6 cellular contexts compared by ENCODE assay signal in the genomic region with DNA sequence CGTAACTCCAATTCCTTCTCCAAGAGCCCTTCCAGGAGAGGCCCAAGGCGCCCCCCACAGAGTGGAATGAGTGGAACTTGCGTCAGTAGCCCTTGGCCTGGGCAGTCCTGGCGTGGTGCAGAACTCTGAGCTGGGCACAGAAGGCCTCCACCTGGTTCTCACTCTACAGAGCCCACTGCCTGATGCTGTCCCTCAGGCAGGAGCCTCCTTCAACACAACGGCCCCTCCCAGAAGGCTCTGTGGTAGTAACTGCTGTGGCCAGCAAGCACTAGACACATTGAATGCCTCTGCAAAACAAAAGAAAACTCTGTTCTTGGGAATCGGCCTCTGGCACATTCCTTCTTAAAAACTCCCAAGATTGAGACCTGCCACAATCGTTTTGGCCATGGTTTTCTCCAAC.
DNase-seq lines count a peak whose midpoint lies in the region; ATAC-seq and TF ChIP-seq lines count a peak whose summit lies in the region.
"Not testable (repeated sequence)": the region's sequence is repeated elsewhere in the genome, so short reads cannot be mapped to it uniquely, and the experiment has no call there.

No MANE protein-coding gene starts in this region.

- not testable (repeated sequence) for H3K4me3 Mint-ChIP-seq in GM23338, WTC11

- TF ChIP-seq RAD21 in HCT116 (IDR thresholded peaks at IDR 0.05; ENCODE audit: low read depth): peak; percentile 5; the same call in 1 of the 2 replicates

- not testable (repeated sequence) for H4K8ac ChIP-seq in trophoblast cell (ENCODE audit: low read depth, low read length)

- DNase-seq in GM23338 (ENCODE audit: low spot score) (peak; percentile 46), WTC11 (ENCODE audit: low spot score) (peak; percentile 38), foreskin melanocyte (peak; percentile 64), trophoblast cell (peak; percentile 9 to 20)
- not testable (repeated sequence) for DNase-seq in HCT116 (ENCODE audit: low read depth, low spot score); left lobe of liver (ENCODE audit: low spot score)

- BruUV-seq in HCT116 (replicated peaks; lab: Mats Ljungman, UMichigan): not testable (repeated sequence)

- H3K9me3 Mint-ChIP-seq in GM23338, WTC11: not testable (repeated sequence)

- TF ChIP-seq POLR2A in HCT116 (IDR thresholded peaks at IDR 0.05; ENCODE audit: borderline replicate concordance, extremely low read depth, insufficient read depth, insufficient read length): not testable (repeated sequence)

- H3K36me3 Mint-ChIP-seq in GM23338 (ENCODE audit: low read depth) (peaks cover 54% of the 10 kb centered on the region), WTC11 (peaks cover 49% of the 10 kb centered on the region)

- not testable (repeated sequence) for H2AK5ac ChIP-seq in trophoblast cell (ENCODE audit: low read length)

- POLR2A ChIA-PET in HCT116 (lab: Charles Lee); WTC11 (lab: Charles Lee): not testable (repeated sequence)

- not testable (repeated sequence) for H4K91ac ChIP-seq in trophoblast cell (ENCODE audit: low read depth, low read length)

- peak in 1 of 2 experiments; percentile 20; a peak in 1 of 4 replicates for TF ChIP-seq CTCF in GM23338 (conservative IDR thresholded peaks at IDR 0.05; ENCODE audit: low read depth in 2 of 2)
- TF ChIP-seq CTCF in HCT116 (IDR thresholded peaks at IDR 0.05 in 2 of 3, conservative IDR thresholded peaks at IDR 0.05 in 1 of 3; ENCODE audit: borderline replicate concordance in 1 of 3, insufficient read depth in 1 of 3, low read depth in 2 of 3, low read length in 2 of 3); WTC11 (IDR thresholded peaks at IDR 0.05): not testable (repeated sequence)

- H4K12ac ChIP-seq in trophoblast cell (ENCODE audit: low read depth, low read length): not testable (repeated sequence)

- no CpG with 5 or more reads among the region's 7 CpGs for WGBS in trophoblast cell (ENCODE audit: extremely low coverage, insufficient coverage, insufficient read length)

- H3F3A ChIP-seq in GM23338 (replicated peaks; ENCODE audit: low read depth): not testable (repeated sequence)

- H3K4ac ChIP-seq in trophoblast cell (ENCODE audit: low read depth, low read length): not testable (repeated sequence)

- intact Hi-C loops in HCT116 (cut with micrococcal nuclease): not testable (repeated sequence)

- not testable (repeated sequence) for H3K23ac ChIP-seq in trophoblast cell (ENCODE audit: low read length)

- not testable (repeated sequence) for H3K79me1 ChIP-seq in trophoblast cell (ENCODE audit: low read length)

- H3K4me1 ChIP-seq in GM23338 (ENCODE audit: insufficient read depth): peaks cover 22% of the 10 kb centered on the region
- not testable (repeated sequence) for H3K4me1 ChIP-seq in HCT116 (ENCODE audit: control insufficient read depth in 1 of 2, insufficient read depth in 2 of 2, low read length in 2 of 2); trophoblast cell (ENCODE audit: control insufficient read depth in 1 of 2, insufficient read depth in 2 of 2, low read length in 2 of 2)

- not testable (repeated sequence) for H4K20me1 ChIP-seq in GM23338 (replicated peaks; ENCODE audit: insufficient read depth); HCT116 (ENCODE audit: insufficient read depth)

- H3K79me2 ChIP-seq in GM23338 (replicated peaks; ENCODE audit: insufficient read depth); HCT116 (ENCODE audit: insufficient read depth, low read length); trophoblast cell (ENCODE audit: control insufficient read depth, insufficient read depth, low read length, poor library complexity): not testable (repeated sequence)

- not testable (repeated sequence) for H2AFZ ChIP-seq in GM23338; HCT116 (ENCODE audit: low read depth, low read length, poor library complexity, severe bottlenecking); trophoblast cell (ENCODE audit: insufficient read depth, low read length, poor library complexity)

- not testable (repeated sequence) for H3K18ac ChIP-seq in trophoblast cell (ENCODE audit: low read length)

- not testable (repeated sequence) for H3K36me3 ChIP-seq in GM23338 (ENCODE audit: insufficient read depth); HCT116 (ENCODE audit: control insufficient read depth in 1 of 2, insufficient read depth in 2 of 2, low read length in 2 of 2)
- H3K36me3 ChIP-seq in trophoblast cell (ENCODE audit: control insufficient read depth in 1 of 2, insufficient read depth in 2 of 2, low read length in 2 of 2): peaks cover 18 to 24% of the 10 kb centered on the region in 2 experiments

- H3K27ac Mint-ChIP-seq in GM23338: not testable (repeated sequence)
- H3K27ac Mint-ChIP-seq in WTC11: 0 out of 2 replicates have a peak overlapping the region, but pooled peaks have one; percentile 58

- H3K27me3 ChIP-seq in GM23338 (ENCODE audit: insufficient read depth); HCT116 (ENCODE audit: insufficient read depth, low read length); trophoblast cell (ENCODE audit: insufficient read depth, low read length): not testable (repeated sequence)

- CTCF ChIA-PET in HCT116 (lab: Charles Lee); WTC11 (lab: Charles Lee): not testable (repeated sequence)

- H2BK120ac ChIP-seq in trophoblast cell (ENCODE audit: insufficient read depth, low read length, poor library complexity): not testable (repeated sequence)

- peaks cover 24% of the 10 kb centered on the region for H3K4me1 Mint-ChIP-seq in GM23338
- H3K4me1 Mint-ChIP-seq in WTC11: peaks cover 28% of the 10 kb centered on the region

- not testable (repeated sequence) for H2BK5ac ChIP-seq in trophoblast cell (ENCODE audit: low read depth, low read length, poor library complexity)

- H3K27me3 Mint-ChIP-seq in GM23338 (ENCODE audit: insufficient read depth, low read depth, poor library complexity): peaks cover 15% of the 10 kb centered on the region
- H3K27me3 Mint-ChIP-seq in WTC11 (ENCODE audit: low read depth): not testable (repeated sequence)

- not testable (repeated sequence) for H3K14ac ChIP-seq in trophoblast cell (ENCODE audit: low read length)

- not testable (repeated sequence) for H3K27ac ChIP-seq in GM23338 (ENCODE audit: low read depth); HCT116 (ENCODE audit: low read depth, low read length); trophoblast cell (ENCODE audit: low read depth, low read length)

- ATAC-seq in GM23338 (peak; percentile 57), WTC11 (peak; percentile 33), left lobe of liver (peak; percentile 19)
- ATAC-seq in HCT116: not testable (repeated sequence)

- H3K9me3 ChIP-seq in HCT116 (ENCODE audit: control insufficient read depth in 1 of 2, insufficient read depth in 1 of 2, low read depth in 1 of 2, low read length in 2 of 2); trophoblast cell (ENCODE audit: insufficient read depth, low read depth, low read length): not testable (repeated sequence)

- RAD21 ChIA-PET in HCT116 (lab: Charles Lee; ENCODE audit: low non-redundant PET in 1 of 2, low total read pairs in 2 of 2, uncharacterized antibody in 2 of 2, unreplicated experiment in 2 of 2): not testable (repeated sequence)

- not testable (repeated sequence) for H3K4me2 ChIP-seq in GM23338; HCT116 (ENCODE audit: low read length); trophoblast cell (ENCODE audit: low read length)

- H3K4me3 ChIP-seq in GM23338; HCT116 (replicated peaks in 1 of 2; ENCODE audit: low read depth in 1 of 2, low read length in 2 of 2); trophoblast cell (ENCODE audit: low read depth, low read length): not testable (repeated sequence)

- H2BK12ac ChIP-seq in trophoblast cell (ENCODE audit: low read length): not testable (repeated sequence)

- not testable (repeated sequence) for H3K9ac ChIP-seq in HCT116 (ENCODE audit: low read length); trophoblast cell (ENCODE audit: low read length)

- not testable (repeated sequence) for H3K9me2 ChIP-seq in GM23338 (ENCODE audit: insufficient read depth); HCT116 (ENCODE audit: insufficient read depth)

TF ChIP-seq in WTC11, 78 proteins besides CTCF, POLR2A, EP300 and RAD21:
- 0 out of 2 replicates have a peak, but pooled peaks have one; percentile 33 for TF ChIP-seq ZNF121 (CRISPR knock-in tag; IDR thresholded peaks at IDR 0.05)
